In genomic region chr10:8874972-8875371, GRCh38 we compare ENCODE assay signal across 19 cellular contexts.
A peak's percentile ranks its signal among the peaks of the same experiment; 100 is the strongest.
DNase-seq lines count a peak whose midpoint lies in the region; ATAC-seq and TF ChIP-seq lines count a peak whose summit lies in the region.
"Had no signal": no experiment of that assay in that cellular context is flagged by ENCODE, and none has a peak within 500 bp of the region (broad histone marks: within the 10 kb centered on the region; RNA-seq: fewer than 3 reads in every experiment).

No MANE protein-coding gene starts in this region.

- H3K4me3 ChIP-seq in MG63 (no peak overlapping the region), RWPE2 (ENCODE audit: severe bottlenecking) (no peak overlapping the region), epithelial cell of esophagus (ENCODE audit: low read length) (no peak overlapping the region), gastrocnemius medialis (no peak overlapping the region)

- TF ChIP-seq POLR2A in gastrocnemius medialis (IDR thresholded peaks at IDR 0.05), result no peak

- peak overlapping the region; percentile 35 for H3K27ac Mint-ChIP-seq in neural crest cell (ENCODE audit: unreplicated experiment)
- no peak overlapping the region for H3K27ac Mint-ChIP-seq in activated CD4-positive, alpha-beta T cell treated with anti-CD3 and anti-CD28 coated beads, Interleukin-2, amount 10 ng/mL, durations not matched to agents 24 days and 14 days
- H3K27ac Mint-ChIP-seq: H9 had no signal

- no peaks in the 10 kb centered on the region for H3K36me3 Mint-ChIP-seq in neural crest cell (ENCODE audit: low read depth)
- H3K36me3 Mint-ChIP-seq in activated CD4-positive, alpha-beta T cell treated with anti-CD3 and anti-CD28 coated beads, Interleukin-2, amount 10 ng/mL, durations not matched to agents 24 days and 14 days (ENCODE audit: low read depth), result no peaks in the 10 kb centered on the region
- H3K36me3 Mint-ChIP-seq: CD4-positive, CD25-positive, alpha-beta regulatory T cell; CD8-positive, alpha-beta memory T cell had no signal

- no peaks in the 10 kb centered on the region for H3K9me3 Mint-ChIP-seq in neural crest cell
- no peaks in the 10 kb centered on the region for H3K9me3 Mint-ChIP-seq in activated CD4-positive, alpha-beta T cell treated with anti-CD3 and anti-CD28 coated beads, Interleukin-2, amount 10 ng/mL, durations not matched to agents 24 days and 14 days
- H3K9me3 Mint-ChIP-seq: CD4-positive, CD25-positive, alpha-beta regulatory T cell; CD8-positive, alpha-beta memory T cell; H9 had no signal

- intact Hi-C loops in gastrocnemius medialis (cut with DNase I; ENCODE audit: low total_unique reads), result no loop called here
- intact Hi-C loops in activated CD4-positive, alpha-beta T cell treated with anti-CD3 and anti-CD28 coated beads, Interleukin-2, amount 10 ng/mL, durations not matched to agents 24 days and 14 days (cut with micrococcal nuclease), result no loop called here

- ATAC-seq in RWPE2 (ENCODE audit: low read depth) (0 out of 3 replicates have a peak, but pooled peaks have one; percentile 27), GM18867 (IDR thresholded peaks at IDR 0.05; ENCODE audit: unreplicated experiment) (no peak), gastrocnemius medialis (no peak)

- H3K36me3 ChIP-seq in MG63 (no peaks in the 10 kb centered on the region), RWPE2 (ENCODE audit: low read depth) (no peaks in the 10 kb centered on the region), gastrocnemius medialis (no peaks in the 10 kb centered on the region)
- H3K36me3 ChIP-seq: BE2C had no signal

- TF ChIP-seq CTCF in RWPE2 (IDR thresholded peaks at IDR 0.05; ENCODE audit: poor library complexity, severe bottlenecking) (no peak), epithelial cell of esophagus (IDR thresholded peaks at IDR 0.05; ENCODE audit: insufficient read depth, low read depth, low read length, missing control alignments) (no peak), neural crest cell (conservative IDR thresholded peaks at IDR 0.05) (no peak), gastrocnemius medialis (IDR thresholded peaks at IDR 0.05 in 4 of 5, conservative IDR thresholded peaks at IDR 0.05 in 1 of 5) (no peak)

- in situ Hi-C loops in gastrocnemius medialis (cut with MboI; ENCODE audit: low sequenced_read_pairs in 4 of 4), result no loop called here

- no peaks in the 10 kb centered on the region for H3K9me3 ChIP-seq in MG63
- no peaks in the 10 kb centered on the region for H3K9me3 ChIP-seq in RWPE2 (ENCODE audit: severe bottlenecking)
- no peaks in the 10 kb centered on the region for H3K9me3 ChIP-seq in gastrocnemius medialis
- H3K9me3 ChIP-seq: BE2C had no signal

- DNase-seq in MG63 (peak; percentile 20), RWPE2 (ENCODE audit: low spot score) (no peak), epithelial cell of esophagus (ENCODE audit: low read depth) (peak; percentile 83), neural crest cell (ENCODE audit: low read depth, low spot score) (no peak), gastrocnemius medialis (no peak)
- no peak for DNase-seq in activated CD4-positive, alpha-beta T cell treated with anti-CD3 and anti-CD28 coated beads, Interleukin-2, amount 10 ng/mL, durations not matched to agents 24 days and 14 days
- DNase-seq in activated CD4-positive, alpha-beta T cell treated with anti-CD3 and anti-CD28 coated beads, Interleukin-2, amount 50 U/mL, for 48 hours, result no peak
- DNase-seq: ACHN; BE2C; C1 segment of cervical spinal cord; CD4-positive, CD25-positive, alpha-beta regulatory T cell; CD8-positive, alpha-beta memory T cell; COR-L47; DMS 273 treated with DMSO at 0.1 percent for 48 hours; DMS53; DND-41; GDM1; H9 had no signal

- H3K27me3 ChIP-seq in MG63, result no peaks in the 10 kb centered on the region
- no peaks in the 10 kb centered on the region for H3K27me3 ChIP-seq in RWPE2 (ENCODE audit: insufficient read depth, poor library complexity, severe bottlenecking)
- no peaks in the 10 kb centered on the region for H3K27me3 ChIP-seq in gastrocnemius medialis
- H3K27me3 ChIP-seq: BE2C had no signal

- no peak overlapping the region for H3K4me3 Mint-ChIP-seq in neural crest cell
- no peak overlapping the region for H3K4me3 Mint-ChIP-seq in activated CD4-positive, alpha-beta T cell treated with anti-CD3 and anti-CD28 coated beads, Interleukin-2, amount 10 ng/mL, durations not matched to agents 24 days and 14 days
- H3K4me3 Mint-ChIP-seq: CD4-positive, CD25-positive, alpha-beta regulatory T cell; CD8-positive, alpha-beta memory T cell; H9 had no signal

- H3K27ac ChIP-seq in RWPE2 (ENCODE audit: poor library complexity, severe bottlenecking) (no peak overlapping the region), gastrocnemius medialis (no peak overlapping the region)

- no peaks in the 10 kb centered on the region for H3K4me1 Mint-ChIP-seq in neural crest cell
- H3K4me1 Mint-ChIP-seq in activated CD4-positive, alpha-beta T cell treated with anti-CD3 and anti-CD28 coated beads, Interleukin-2, amount 10 ng/mL, durations not matched to agents 24 days and 14 days, result no peaks in the 10 kb centered on the region
- H3K4me1 Mint-ChIP-seq: CD8-positive, alpha-beta memory T cell; H9 had no signal

- H3K4me1 ChIP-seq in RWPE2 (ENCODE audit: insufficient read depth, poor library complexity, severe bottlenecking) (peaks cover 22% of the 10 kb centered on the region), gastrocnemius medialis (no peaks in the 10 kb centered on the region)

- peaks cover 77% of the 10 kb centered on the region for H3K27me3 Mint-ChIP-seq in neural crest cell (ENCODE audit: low read depth)
- H3K27me3 Mint-ChIP-seq in activated CD4-positive, alpha-beta T cell treated with anti-CD3 and anti-CD28 coated beads, Interleukin-2, amount 10 ng/mL, durations not matched to agents 24 days and 14 days, result no peaks in the 10 kb centered on the region

Comparison
In these comparisons a context has a peak if more than half of its experiments do, and no peak if none do; other contexts are left out.
1. DNase-seq: peak in MG63 (single experiment) and epithelial cell of esophagus (single experiment); none in RWPE2 (single experiment), neural crest cell (single experiment), gastrocnemius medialis (0 of 2), activated CD4-positive, alpha-beta T cell treated with anti-CD3 and anti-CD28 coated beads, Interleukin-2, amount 10 ng/mL, durations not matched to agents 24 days and 14 days (single experiment) and activated CD4-positive, alpha-beta T cell treated with anti-CD3 and anti-CD28 coated beads, Interleukin-2, amount 50 U/mL, for 48 hours (0 of 2).